Comparison of ENCODE assay signal across 1 cellular context in the genomic region with DNA sequence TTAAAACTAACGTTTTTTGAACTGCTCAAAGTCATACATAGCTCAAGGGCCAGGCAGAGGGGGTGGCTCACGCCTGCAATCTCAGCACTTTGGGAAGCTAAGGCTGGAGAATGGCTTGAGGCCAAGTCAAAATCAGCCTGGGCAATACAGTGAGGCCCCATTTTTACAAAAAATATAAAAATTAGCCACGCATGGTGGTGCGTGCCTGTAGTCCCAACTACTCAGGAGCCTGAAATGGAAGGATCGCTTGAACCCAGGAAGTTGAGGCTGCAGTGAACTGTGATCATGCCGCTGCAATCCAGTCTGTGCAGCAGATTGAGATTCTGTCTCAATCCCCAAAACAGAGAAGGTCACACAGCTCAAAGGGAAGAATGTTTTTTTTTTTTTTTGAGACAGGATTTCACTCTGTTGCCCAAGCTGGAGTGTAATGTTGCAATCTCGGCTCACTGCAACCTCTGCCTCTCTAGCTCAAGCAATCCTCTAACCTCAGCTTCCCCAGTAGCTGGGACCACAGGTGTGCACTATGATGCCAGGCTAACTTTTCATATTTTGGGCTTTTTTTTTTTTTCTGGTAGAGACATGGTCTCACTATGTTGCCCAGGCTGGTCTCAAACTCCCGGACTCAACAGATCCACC.
TF ChIP-seq lines count a peak whose summit lies in the region.

No MANE protein-coding gene starts in this region.

TF ChIP-seq in SK-N-SH, 30 proteins besides CTCF, POLR2A, EP300 and RAD21:
- TF ChIP-seq ZBTB33 (IDR thresholded peaks at IDR 0.05; ENCODE audit: borderline replicate concordance, low read depth) = no peak
- no peak for TF ChIP-seq SMC3 (IDR thresholded peaks at IDR 0.05; ENCODE audit: low read depth, low read length)
- TF ChIP-seq FOXJ3 (CRISPR knock-in tag; IDR thresholded peaks at IDR 0.05) = no peak
- TF ChIP-seq GATA2 (CRISPR knock-in tag; IDR thresholded peaks at IDR 0.05) = no peak
- TF ChIP-seq MEF2A (IDR thresholded peaks at IDR 0.05; ENCODE audit: borderline replicate concordance, low read depth) = no peak
- TF ChIP-seq, protein P1, sequence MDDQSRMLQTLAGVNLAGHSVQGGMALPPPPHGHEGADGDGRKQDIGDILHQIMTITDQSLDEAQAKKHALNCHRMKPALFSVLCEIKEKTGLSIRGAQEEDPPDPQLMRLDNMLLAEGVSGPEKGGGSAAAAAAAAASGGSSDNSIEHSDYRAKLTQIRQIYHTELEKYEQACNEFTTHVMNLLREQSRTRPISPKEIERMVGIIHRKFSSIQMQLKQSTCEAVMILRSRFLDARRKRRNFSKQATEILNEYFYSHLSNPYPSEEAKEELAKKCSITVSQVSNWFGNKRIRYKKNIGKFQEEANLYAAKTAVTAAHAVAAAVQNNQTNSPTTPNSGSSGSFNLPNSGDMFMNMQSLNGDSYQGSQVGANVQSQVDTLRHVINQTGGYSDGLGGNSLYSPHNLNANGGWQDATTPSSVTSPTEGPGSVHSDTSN (IDR thresholded peaks at IDR 0.05) = no peak
- no peak for TF ChIP-seq TCF12 (IDR thresholded peaks at IDR 0.05)
- TF ChIP-seq ELF1 (IDR thresholded peaks at IDR 0.05) = no peak
- no peak for TF ChIP-seq NFIC (IDR thresholded peaks at IDR 0.05; ENCODE audit: borderline replicate concordance)
- TF ChIP-seq YY1 (IDR thresholded peaks at IDR 0.05; ENCODE audit: low read depth) = no peak
